ENCODE assay signal across 2 cellular contexts in the genomic region with DNA sequence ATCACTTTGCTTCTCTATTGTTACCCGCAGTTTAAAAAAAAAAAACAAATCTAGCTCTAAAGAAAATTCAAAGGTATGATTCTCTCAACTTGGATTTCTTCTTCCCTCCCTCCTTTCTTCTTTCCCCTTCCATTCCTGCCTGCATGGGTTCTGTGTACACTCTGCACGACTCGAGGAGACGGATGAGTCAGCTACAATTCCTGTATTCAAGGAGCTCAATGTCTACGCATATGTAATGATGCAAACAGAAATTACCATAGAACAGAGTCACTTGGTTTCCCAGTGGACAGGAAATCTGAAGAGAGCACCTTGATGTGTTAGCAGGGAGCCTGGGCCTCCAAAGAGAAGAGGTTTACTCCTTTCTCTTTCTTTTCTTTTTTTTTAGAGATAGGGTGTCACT.
TF ChIP-seq lines count a peak whose summit lies in the region.

No MANE protein-coding gene starts in this region.

TF ChIP-seq in GM23338, 12 proteins besides CTCF, POLR2A, EP300 and RAD21:
- no peak for TF ChIP-seq EZH2 (IDR thresholded peaks at IDR 0.05; ENCODE audit: low read depth, unreplicated experiment)
- TF ChIP-seq, protein P1, sequence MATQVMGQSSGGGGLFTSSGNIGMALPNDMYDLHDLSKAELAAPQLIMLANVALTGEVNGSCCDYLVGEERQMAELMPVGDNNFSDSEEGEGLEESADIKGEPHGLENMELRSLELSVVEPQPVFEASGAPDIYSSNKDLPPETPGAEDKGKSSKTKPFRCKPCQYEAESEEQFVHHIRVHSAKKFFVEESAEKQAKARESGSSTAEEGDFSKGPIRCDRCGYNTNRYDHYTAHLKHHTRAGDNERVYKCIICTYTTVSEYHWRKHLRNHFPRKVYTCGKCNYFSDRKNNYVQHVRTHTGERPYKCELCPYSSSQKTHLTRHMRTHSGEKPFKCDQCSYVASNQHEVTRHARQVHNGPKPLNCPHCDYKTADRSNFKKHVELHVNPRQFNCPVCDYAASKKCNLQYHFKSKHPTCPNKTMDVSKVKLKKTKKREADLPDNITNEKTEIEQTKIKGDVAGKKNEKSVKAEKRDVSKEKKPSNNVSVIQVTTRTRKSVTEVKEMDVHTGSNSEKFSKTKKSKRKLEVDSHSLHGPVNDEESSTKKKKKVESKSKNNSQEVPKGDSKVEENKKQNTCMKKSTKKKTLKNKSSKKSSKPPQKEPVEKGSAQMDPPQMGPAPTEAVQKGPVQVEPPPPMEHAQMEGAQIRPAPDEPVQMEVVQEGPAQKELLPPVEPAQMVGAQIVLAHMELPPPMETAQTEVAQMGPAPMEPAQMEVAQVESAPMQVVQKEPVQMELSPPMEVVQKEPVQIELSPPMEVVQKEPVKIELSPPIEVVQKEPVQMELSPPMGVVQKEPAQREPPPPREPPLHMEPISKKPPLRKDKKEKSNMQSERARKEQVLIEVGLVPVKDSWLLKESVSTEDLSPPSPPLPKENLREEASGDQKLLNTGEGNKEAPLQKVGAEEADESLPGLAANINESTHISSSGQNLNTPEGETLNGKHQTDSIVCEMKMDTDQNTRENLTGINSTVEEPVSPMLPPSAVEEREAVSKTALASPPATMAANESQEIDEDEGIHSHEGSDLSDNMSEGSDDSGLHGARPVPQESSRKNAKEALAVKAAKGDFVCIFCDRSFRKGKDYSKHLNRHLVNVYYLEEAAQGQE (IDR thresholded peaks at IDR 0.05; ENCODE audit: unreplicated experiment), result no peak
- TF ChIP-seq POLR2AphosphoS5 (IDR thresholded peaks at IDR 0.05; ENCODE audit: low read depth), result no peak
- TF ChIP-seq, protein P2, sequence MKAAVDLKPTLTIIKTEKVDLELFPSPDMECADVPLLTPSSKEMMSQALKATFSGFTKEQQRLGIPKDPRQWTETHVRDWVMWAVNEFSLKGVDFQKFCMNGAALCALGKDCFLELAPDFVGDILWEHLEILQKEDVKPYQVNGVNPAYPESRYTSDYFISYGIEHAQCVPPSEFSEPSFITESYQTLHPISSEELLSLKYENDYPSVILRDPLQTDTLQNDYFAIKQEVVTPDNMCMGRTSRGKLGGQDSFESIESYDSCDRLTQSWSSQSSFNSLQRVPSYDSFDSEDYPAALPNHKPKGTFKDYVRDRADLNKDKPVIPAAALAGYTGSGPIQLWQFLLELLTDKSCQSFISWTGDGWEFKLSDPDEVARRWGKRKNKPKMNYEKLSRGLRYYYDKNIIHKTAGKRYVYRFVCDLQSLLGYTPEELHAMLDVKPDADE (IDR thresholded peaks at IDR 0.05), result no peak
- TF ChIP-seq CREB1 (CRISPR knock-in tag; IDR thresholded peaks at IDR 0.05; ENCODE audit: low read depth), result no peak
- TF ChIP-seq NANOG (IDR thresholded peaks at IDR 0.05; ENCODE audit: borderline replicate concordance), result no peak
- no peak for TF ChIP-seq ZNF331 (CRISPR knock-in tag; IDR thresholded peaks at IDR 0.05; ENCODE audit: low read depth)

TF ChIP-seq in endothelial cell of umbilical vein, 7 proteins besides CTCF, POLR2A, EP300 and RAD21:
- peak; percentile 11 for TF ChIP-seq FOS (IDR thresholded peaks at IDR 0.05; ENCODE audit: borderline replicate concordance, insufficient read depth, low read length)
- no peak for TF ChIP-seq JUN (IDR thresholded peaks at IDR 0.05; ENCODE audit: borderline replicate concordance, insufficient read depth, insufficient read length, low read depth)
